ENCODE assay signal across 1 cellular context in the genomic region with DNA sequence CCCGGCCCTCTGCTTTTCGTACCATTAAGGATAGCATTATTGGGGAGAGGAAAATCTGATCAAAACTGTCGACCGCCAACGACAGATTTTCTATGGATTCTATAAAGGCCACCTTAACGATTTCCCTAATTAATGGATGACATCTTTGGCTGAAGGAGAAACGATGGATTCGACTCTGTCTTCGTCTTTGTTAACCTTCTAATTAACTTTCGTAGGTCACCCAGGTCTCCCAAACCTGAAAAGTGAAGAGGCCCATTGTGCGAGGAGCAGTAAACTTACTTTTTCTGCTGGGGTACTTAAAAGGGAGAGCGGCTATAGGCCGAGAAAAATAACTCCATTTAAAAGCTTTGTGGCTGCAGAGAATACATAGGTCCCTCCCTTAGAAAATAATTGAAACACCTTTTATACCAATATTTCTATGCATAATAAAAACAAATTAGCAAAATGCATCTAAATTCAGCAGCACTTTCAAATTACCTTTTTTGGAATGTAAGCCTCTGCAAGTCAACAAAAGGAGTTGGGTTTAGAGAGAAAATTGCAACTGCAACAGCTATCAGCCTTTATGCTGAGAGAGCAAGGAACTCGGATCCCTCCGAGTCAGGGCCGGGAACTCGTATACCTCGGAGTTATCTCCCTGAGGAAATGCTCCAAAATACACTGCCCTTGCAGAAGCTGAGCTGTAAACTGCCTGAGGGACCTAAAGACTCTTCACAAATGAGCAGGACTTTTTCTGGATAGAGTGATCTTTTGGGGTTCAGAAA.
TF ChIP-seq lines count a peak whose summit lies in the region.

No MANE protein-coding gene starts in this region.

TF ChIP-seq in endothelial cell of umbilical vein, 7 proteins besides CTCF, POLR2A, EP300 and RAD21:
- TF ChIP-seq POLR2AphosphoS5 (IDR thresholded peaks at IDR 0.05; ENCODE audit: insufficient read depth, low read depth, low read length) = no peak
- TF ChIP-seq GATA2 (IDR thresholded peaks at IDR 0.05; ENCODE audit: insufficient read depth, insufficient read length, low read depth, low read length) = no peak
- no peak for TF ChIP-seq JUN (IDR thresholded peaks at IDR 0.05; ENCODE audit: borderline replicate concordance, insufficient read depth, insufficient read length, low read depth)
- no peak for TF ChIP-seq MAX (IDR thresholded peaks at IDR 0.05; ENCODE audit: insufficient read depth, insufficient read length)
- TF ChIP-seq FOS (IDR thresholded peaks at IDR 0.05; ENCODE audit: borderline replicate concordance, insufficient read depth, low read length) = no peak
- no peak for TF ChIP-seq MYC (IDR thresholded peaks at IDR 0.05; ENCODE audit: low read depth, low read length)
- no peak for TF ChIP-seq EZH2 (IDR thresholded peaks at IDR 0.05; ENCODE audit: borderline replicate concordance, low read depth, low read length, severe bottlenecking)
TF ChIP-seq in endothelial cell of umbilical vein: peak in this region for 0.
